9 cellular contexts compared by ENCODE assay signal in the genomic region with DNA sequence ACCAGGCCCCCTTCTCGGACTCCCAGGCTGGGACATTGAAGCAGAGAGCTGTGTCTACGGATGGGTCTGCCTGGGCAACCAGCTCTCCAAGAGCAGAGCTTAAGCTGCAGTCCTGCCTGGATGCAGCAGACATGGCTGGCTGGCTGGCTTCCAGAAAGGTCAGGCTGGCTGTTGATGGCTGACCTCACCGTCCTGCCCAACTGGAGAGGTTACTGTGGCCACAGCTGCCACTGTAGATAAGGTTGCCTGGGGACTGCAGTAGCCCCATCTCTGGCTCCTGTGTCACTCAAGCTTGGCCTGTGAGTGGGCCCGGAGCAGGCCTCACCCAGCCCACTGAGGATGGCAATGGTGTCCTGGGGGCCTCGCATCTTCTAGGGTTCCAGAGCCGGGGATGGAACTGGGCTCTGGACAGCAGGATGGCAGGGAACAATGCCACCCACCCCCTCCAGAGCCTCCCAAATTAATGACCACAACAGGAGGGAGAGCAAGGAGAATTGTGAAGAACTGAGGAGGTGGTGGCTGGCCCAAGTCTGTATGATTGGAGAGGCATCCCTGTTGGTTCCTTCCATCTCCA. TPM values are rescaled to one million over a fixed set of nuclear protein-coding genes. Genes with fewer than 3 reads are reported as not detected.
DNase-seq lines count a peak whose midpoint lies in the region; ATAC-seq and TF ChIP-seq lines count a peak whose summit lies in the region.
"Had no signal": no experiment of that assay in that cellular context is flagged by ENCODE, and none has a peak within 500 bp of the region (broad histone marks: within the 10 kb centered on the region; RNA-seq: fewer than 3 reads in every experiment).

No MANE protein-coding gene starts in this region.

- no peak overlapping the region for H2AFZ ChIP-seq in OCI-LY7 (ENCODE audit: low read length)

- CTCF ChIA-PET in OCI-LY7 (lab: Charles Lee; ENCODE audit: unreplicated experiment) = no interaction called here

- no TSS peak for BruUV-seq in OCI-LY7 (replicated peaks; lab: Mats Ljungman, UMichigan)

- no peaks in the 10 kb centered on the region for H3K9me3 Mint-ChIP-seq in dendritic cell treated with granulocyte-macrophage colony-stimulating factor and Interleukin-4, amounts not matched to agents 40 ng/mL and 50 ng/mL, for 4 days
- no peaks in the 10 kb centered on the region for H3K9me3 Mint-ChIP-seq in mesothelial cell of epicardium

- POLR2A ChIA-PET in OCI-LY7 (lab: Charles Lee) = no interaction called here

- peaks cover 43% of the 10 kb centered on the region for H3K4me1 Mint-ChIP-seq in dendritic cell treated with granulocyte-macrophage colony-stimulating factor and Interleukin-4, amounts not matched to agents 40 ng/mL and 50 ng/mL, for 4 days (ENCODE audit: low read depth)
- peaks cover 20% of the 10 kb centered on the region for H3K4me1 Mint-ChIP-seq in mesothelial cell of epicardium

- no peaks in the 10 kb centered on the region for H3K9me3 ChIP-seq in upper lobe of left lung
- H3K9me3 ChIP-seq in OCI-LY7 (ENCODE audit: low read length) = no peaks in the 10 kb centered on the region

- peaks cover 29 to 36% (median 31%) of the 10 kb centered on the region in 4 donors for H3K4me1 ChIP-seq in upper lobe of left lung
- no peaks in the 10 kb centered on the region for H3K4me1 ChIP-seq in OCI-LY7 (ENCODE audit: insufficient read depth, low read length, poor library complexity, severe bottlenecking)

- H3K36me3 Mint-ChIP-seq in dendritic cell treated with granulocyte-macrophage colony-stimulating factor and Interleukin-4, amounts not matched to agents 40 ng/mL and 50 ng/mL, for 4 days (ENCODE audit: low read depth) = no peaks in the 10 kb centered on the region
- no peaks in the 10 kb centered on the region for H3K36me3 Mint-ChIP-seq in mesothelial cell of epicardium

- peak; percentile 8 to 45 for ATAC-seq in upper lobe of left lung (ENCODE audit: low FRiP score in 2 of 2)

- no peaks in the 10 kb centered on the region for H3K79me2 ChIP-seq in OCI-LY7 (ENCODE audit: insufficient read depth, low read depth, low read length)

- H3K27ac Mint-ChIP-seq in dendritic cell treated with granulocyte-macrophage colony-stimulating factor and Interleukin-4, amounts not matched to agents 40 ng/mL and 50 ng/mL, for 4 days = peak overlapping the region; percentile 30
- peak overlapping the region; percentile 69 for H3K27ac Mint-ChIP-seq in mesothelial cell of epicardium

- peaks cover 36% of the 10 kb centered on the region for H3K27me3 Mint-ChIP-seq in dendritic cell treated with granulocyte-macrophage colony-stimulating factor and Interleukin-4, amounts not matched to agents 40 ng/mL and 50 ng/mL, for 4 days
- no peaks in the 10 kb centered on the region for H3K27me3 Mint-ChIP-seq in mesothelial cell of epicardium (ENCODE audit: low read depth)

- H3K4me3 Mint-ChIP-seq in dendritic cell treated with granulocyte-macrophage colony-stimulating factor and Interleukin-4, amounts not matched to agents 40 ng/mL and 50 ng/mL, for 4 days = no peak overlapping the region
- no peak overlapping the region for H3K4me3 Mint-ChIP-seq in mesothelial cell of epicardium

- no peak overlapping the region for H3K4me2 ChIP-seq in OCI-LY7 (ENCODE audit: low read length)
- H3K4me2 ChIP-seq: KMS-11 had no signal

- no peak for TF ChIP-seq CTCF in mesothelial cell of epicardium (IDR thresholded peaks at IDR 0.05; ENCODE audit: unreplicated experiment)
- no peak for TF ChIP-seq CTCF in upper lobe of left lung (IDR thresholded peaks at IDR 0.05)
- TF ChIP-seq CTCF in OCI-LY7 (conservative IDR thresholded peaks at IDR 0.05; ENCODE audit: low read length) = no peak

- no peak for TF ChIP-seq EP300 in upper lobe of left lung (IDR thresholded peaks at IDR 0.05)

- H3K9me2 ChIP-seq in OCI-LY7 (ENCODE audit: insufficient read depth, low read length) = no peaks in the 10 kb centered on the region

- peak; percentile 56 for DNase-seq in DMS53 (lab: John Stamatoyannopoulos, UW)
- no peak for DNase-seq in DMS53 treated with DMSO at 0.1 percent for 48 hours (lab: John Stamatoyannopoulos, UW; ENCODE audit: unreplicated experiment)
- DNase-seq in mesothelial cell of epicardium (ENCODE audit: low spot score in 2 of 2, unreplicated experiment in 2 of 2) = no peak
- DNase-seq in upper lobe of left lung = peak in 1 of 2 donors; percentile 47
- no peak for DNase-seq in RPMI8226
- DNase-seq in OCI-LY7 (ENCODE audit: low spot score) = no peak
- no peak for DNase-seq in NCI-H2107 treated with DMSO at 0.1 percent for 48 hours (lab: John Stamatoyannopoulos, UW; ENCODE audit: unreplicated experiment)

- WGBS in upper lobe of left lung, 2 donors = 80 to 85% methylated on average over 4 to 6 of the region's 6 CpGs

- H3K4me3 ChIP-seq in upper lobe of left lung = no peak overlapping the region
- no peak overlapping the region for H3K4me3 ChIP-seq in OCI-LY7 (ENCODE audit: low read depth, low read length, poor library complexity, severe bottlenecking)

- H4K20me1 ChIP-seq in OCI-LY7 (ENCODE audit: insufficient read depth, low read length) = no peaks in the 10 kb centered on the region

- no peaks in the 10 kb centered on the region for H3K36me3 ChIP-seq in upper lobe of left lung
- H3K36me3 ChIP-seq in OCI-LY7 (ENCODE audit: insufficient read depth, low read length) = no peaks in the 10 kb centered on the region

- H3K27ac ChIP-seq in upper lobe of left lung (peak overlapping the region; percentile 48 to 77 (median 56)), OCI-LY7 (ENCODE audit: low read depth, low read length, poor library complexity, severe bottlenecking) (no peak overlapping the region)
- H3K27ac ChIP-seq: KMS-11 had no signal

- H3K27me3 ChIP-seq in upper lobe of left lung = no peaks in the 10 kb centered on the region

- intact Hi-C loops in dendritic cell treated with granulocyte-macrophage colony-stimulating factor and Interleukin-4, amounts not matched to agents 40 ng/mL and 50 ng/mL, for 4 days (cut with micrococcal nuclease) = no loop called here
- intact Hi-C loops in OCI-LY7 (cut with micrococcal nuclease; ENCODE audit: unreplicated experiment) = no loop called here

- TF ChIP-seq POLR2A in upper lobe of left lung (IDR thresholded peaks at IDR 0.05) = no peak

RNA-seq across cellular contexts. Expression of gene FOSL2, which starts 37.0 kb away (rescaled TPM):
- total RNA-seq in mesothelial cell of epicardium (60.3 to 62.3 TPM (median 60.5 TPM) in 3 replicates), upper lobe of left lung (100 to 1,000 TPM in 3 of 6 donors, 10 to 100 TPM in 3; 71.0 to 137 (median 91.0) TPM), OCI-LY7 (2022) (0.39 and 1.0 TPM in 2 replicates)
- 0.03 and 0.35 TPM in 2 replicates for total RNA-seq in OCI-LY7 (2014; rRNA removed; shearing (Covaris generic))

Comparison
In these comparisons a context has a peak if more than half of its experiments do, and no peak if none do; other contexts are left out.
1. RNA of gene FOSL2, which starts 37.0 kb away (total RNA-seq): 71.0 to 137 TPM in upper lobe of left lung and 60.3 to 62.3 TPM in mesothelial cell of epicardium; 0.03 to 1.0 TPM in OCI-LY7; every median in the first group is over 10 times any median in the second.